In the genomic region with DNA sequence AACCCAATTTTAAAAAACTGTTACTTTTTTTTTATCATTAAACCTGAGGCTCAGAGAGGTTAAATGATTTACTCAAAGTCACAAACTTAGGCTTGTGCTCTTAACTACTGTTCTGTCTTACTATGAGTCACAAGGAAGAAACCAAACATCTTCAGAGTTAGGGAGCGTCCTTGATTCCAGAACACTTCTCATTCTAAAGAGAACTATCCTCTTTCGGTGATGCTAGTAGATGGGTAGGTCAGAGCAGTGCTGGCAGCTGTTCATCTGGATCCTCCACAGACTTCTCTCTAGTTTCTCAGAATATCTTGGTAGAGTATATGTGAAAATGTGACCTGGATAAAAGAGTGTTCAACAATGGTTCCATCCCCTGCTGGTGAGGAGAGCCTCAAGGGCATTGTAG, we compare ENCODE assay signal across 8 cellular contexts. TPM values are rescaled to one million over a fixed set of nuclear protein-coding genes. Genes with fewer than 3 reads are reported as not detected.
DNase-seq lines count a peak whose midpoint lies in the region; ATAC-seq, FAIRE-seq and TF ChIP-seq lines count a peak whose summit lies in the region.

No MANE protein-coding gene starts in this region.

- 28 to 49% methylated on average over 2 of the region's 2 CpGs for WGBS in lung, 2 donors

- DNase-seq in GM12892 (ENCODE audit: insufficient read length) = no peak
- no peak for DNase-seq in activated naive CD8-positive, alpha-beta T cell treated with anti-CD3 and anti-CD28 coated beads for 36 hours
- DNase-seq in lung (ENCODE audit: low spot score) = no peak
- no peak for DNase-seq in NCI-H526 (lab: John Stamatoyannopoulos, UW)
- DNase-seq in HAP-1 (ENCODE audit: low spot score in 2 of 2) = no peak
- DNase-seq in NCI-H2171 (lab: John Stamatoyannopoulos, UW) = no peak

- peak overlapping the region; percentile 37 to 82 for H3K27ac ChIP-seq in lung (ENCODE audit: low read depth in 1 of 2, low read length in 1 of 2)

- H3K9me3 ChIP-seq in lung (ENCODE audit: control insufficient read depth in 2 of 2, insufficient read depth in 1 of 2, low read length in 1 of 2) (no peaks in the 10 kb centered on the region), HAP-1 (no peaks in the 10 kb centered on the region)

- in situ Hi-C loops in HAP-1 (cut with MboI; ENCODE audit: low sequenced_read_pairs) = no loop called here

- H3K4me3 ChIP-seq in lung (no peak overlapping the region), HAP-1 (no peak overlapping the region)

- H3K36me3 ChIP-seq in lung (ENCODE audit: control insufficient read depth in 2 of 2, insufficient read depth in 2 of 2, low read length in 2 of 2) = peaks cover 0 to 2% of the 10 kb centered on the region in 2 donors
- H3K36me3 ChIP-seq in HAP-1 (replicated peaks) = no peaks in the 10 kb centered on the region; the same call in 1 of the 2 replicates

- peaks cover 40% of the 10 kb centered on the region for H3K36me3 Mint-ChIP-seq in activated naive CD8-positive, alpha-beta T cell treated with anti-CD3 and anti-CD28 coated beads for 36 hours

- H3K4me1 Mint-ChIP-seq in activated naive CD8-positive, alpha-beta T cell treated with anti-CD3 and anti-CD28 coated beads for 36 hours = peaks cover 66% of the 10 kb centered on the region

- peak; percentile 30 for ATAC-seq in HG02870 (IDR thresholded peaks at IDR 0.05; ENCODE audit: unreplicated experiment)
- ATAC-seq in lung (ENCODE audit: insufficient read depth, low FRiP score) = no peak
- no peak for ATAC-seq in GM19324 (IDR thresholded peaks at IDR 0.05; ENCODE audit: low FRiP score, unreplicated experiment)

- TF ChIP-seq CTCF in lung (IDR thresholded peaks at IDR 0.05; ENCODE audit: control extremely low read depth, extremely low read depth) = no peak

- no peaks in the 10 kb centered on the region for H3K9me3 Mint-ChIP-seq in activated naive CD8-positive, alpha-beta T cell treated with anti-CD3 and anti-CD28 coated beads for 36 hours

- FAIRE-seq in GM12892 (lab: Jason Lieb, UNC) = peak; percentile 76

- no peak for TF ChIP-seq POLR2A in GM12892 (IDR thresholded peaks at IDR 0.05; ENCODE audit: low read depth, low read length)

- H3K27me3 ChIP-seq in lung (ENCODE audit: control insufficient read depth, insufficient read depth) (no peaks in the 10 kb centered on the region), HAP-1 (ENCODE audit: low read depth) (no peaks in the 10 kb centered on the region)

- peak overlapping the region; percentile 88 for H3K27ac Mint-ChIP-seq in activated naive CD8-positive, alpha-beta T cell treated with anti-CD3 and anti-CD28 coated beads for 36 hours

- H3K4me1 ChIP-seq in lung (ENCODE audit: control insufficient read depth in 2 of 2, insufficient read depth in 2 of 2, low read length in 2 of 2) = peaks cover 21 to 31% of the 10 kb centered on the region in 2 donors
- peaks cover 28% of the 10 kb centered on the region for H3K4me1 ChIP-seq in HAP-1

- peak overlapping the region; percentile 77 for H3K4me3 Mint-ChIP-seq in activated naive CD8-positive, alpha-beta T cell treated with anti-CD3 and anti-CD28 coated beads for 36 hours

- no peaks in the 10 kb centered on the region for H3K27me3 Mint-ChIP-seq in activated naive CD8-positive, alpha-beta T cell treated with anti-CD3 and anti-CD28 coated beads for 36 hours

RNA-seq across cellular contexts. Expression of a gene that starts 3.3 kb away (rescaled TPM):
- polyA plus RNA-seq in GM12892 (2012; ENCODE audit: missing spikeins) = 81.0 TPM
- 10 to 100 TPM; 67.6 to 69.0 TPM for total RNA-seq in activated naive CD8-positive, alpha-beta T cell treated with anti-CD3 and anti-CD28 coated beads for 36 hours
- total RNA-seq in lung = 100 to 1,000 TPM; 105 to 132 TPM
- polyA plus RNA-seq in lung = 100 to 1,000 TPM; 116 to 126 TPM

RNA-seq across cellular contexts. Expression of a gene that starts 7.9 kb away (rescaled TPM):
- 69.6 TPM for polyA plus RNA-seq in GM12892 (2012; ENCODE audit: missing spikeins)
- total RNA-seq in activated naive CD8-positive, alpha-beta T cell treated with anti-CD3 and anti-CD28 coated beads for 36 hours = 10 to 100 TPM; 64.1 to 74.3 TPM
- 100 to 1,000 TPM in 1 of 2 donors, 10 to 100 TPM in 1; 53.4 to 107 TPM for total RNA-seq in lung
- 10 to 100 TPM; 41.2 to 44.8 TPM for polyA plus RNA-seq in lung

RNA-seq across cellular contexts. Expression of a gene that starts 34.4 kb away (rescaled TPM):
- 0.06 TPM for polyA plus RNA-seq in GM12892 (2012; ENCODE audit: missing spikeins)
- not detected for total RNA-seq in activated naive CD8-positive, alpha-beta T cell treated with anti-CD3 and anti-CD28 coated beads for 36 hours
- total RNA-seq in lung = under 1 TPM; 0.11 to 0.12 TPM
- polyA plus RNA-seq in lung = under 1 TPM; 0.08 to 0.14 TPM

RNA-seq across cellular contexts. Expression of a gene that starts 35.9 kb away (rescaled TPM):
- polyA plus RNA-seq in GM12892 (2012; ENCODE audit: missing spikeins) = 25.2 TPM
- total RNA-seq in activated naive CD8-positive, alpha-beta T cell treated with anti-CD3 and anti-CD28 coated beads for 36 hours = 10 to 100 TPM; 28.8 to 30.5 TPM
- 10 to 100 TPM; 35.7 to 84.3 TPM for total RNA-seq in lung
- polyA plus RNA-seq in lung = 10 to 100 TPM in 1 of 2 donors, 1 to 10 TPM in 1; 9.6 to 16.6 TPM
